ENCODE assay signal across 8 cellular contexts in genomic region chr7:149459201-149459539, GRCh38. TPM values are rescaled to one million over a fixed set of nuclear protein-coding genes. Genes with fewer than 3 reads are reported as not detected.
DNase-seq lines count a peak whose midpoint lies in the region; ATAC-seq, FAIRE-seq and TF ChIP-seq lines count a peak whose summit lies in the region.

No MANE protein-coding gene starts in this region.

- 20 to 26% (median 25%) methylated on average over 8 to 17 of the region's 17 CpGs for WGBS in stomach, 5 donors

- no peak for FAIRE-seq in kidney (lab: Jason Lieb, UNC)

- H3K9ac ChIP-seq in kidney (ENCODE audit: low read length in 2 of 2), result peak overlapping the region in 1 of 2 donors; percentile 22

- H3K36me3 Mint-ChIP-seq in T-helper 2 cell treated with Interferon-gamma antibody and Interleukin-4, amounts not matched to agents 5 μg/mL and 100 μg/mL, for 36 hours (ENCODE audit: low read depth), result peaks cover 2% of the 10 kb centered on the region
- peaks cover 27% of the 10 kb centered on the region for H3K36me3 Mint-ChIP-seq in activated T-helper 17 cell treated with anti-CD3 and anti-CD28 coated beads, Interleukin-2, amount 50 U/mL, for 72 hours (ENCODE audit: low read depth)

- no peak for ATAC-seq in activated T-helper 17 cell treated with anti-CD3 and anti-CD28 coated beads, Interleukin-2, amount 50 U/mL, for 72 hours (replicated peaks)

- TF ChIP-seq CTCF in kidney (IDR thresholded peaks at IDR 0.05; ENCODE audit: borderline replicate concordance, extremely low read depth, insufficient read depth), result no peak
- TF ChIP-seq CTCF in stomach (IDR thresholded peaks at IDR 0.05), result no peak

- H3K4me3 ChIP-seq in kidney (ENCODE audit: low read length in 2 of 2) (peak overlapping the region; percentile 33 to 54), stomach (peak overlapping the region; percentile 70 to 87 (median 80))

- no peak for TF ChIP-seq EP300 in stomach (IDR thresholded peaks at IDR 0.05)

- no peak for TF ChIP-seq POLR2A in stomach (IDR thresholded peaks at IDR 0.05)

- intact Hi-C loops in kidney (cut with DNase I), result no loop called here
- intact Hi-C loops in stomach (cut with DNase I; ENCODE audit: low total_unique reads), result no loop called here

- peak overlapping the region; percentile 75 for H3K4me3 Mint-ChIP-seq in T-helper 2 cell treated with Interferon-gamma antibody and Interleukin-4, amounts not matched to agents 5 μg/mL and 100 μg/mL, for 36 hours
- H3K4me3 Mint-ChIP-seq in activated T-helper 17 cell treated with anti-CD3 and anti-CD28 coated beads, Interleukin-2, amount 50 U/mL, for 72 hours, result peak overlapping the region; percentile 73

- H3K4me1 ChIP-seq in kidney (ENCODE audit: control insufficient read depth in 1 of 2, insufficient read depth in 1 of 2, low read depth in 1 of 2, low read length in 2 of 2), result peaks cover 0 to 4% of the 10 kb centered on the region in 2 donors
- peaks cover 10 to 41% (median 30%) of the 10 kb centered on the region in 4 donors for H3K4me1 ChIP-seq in stomach

- H3K9me3 ChIP-seq in kidney (ENCODE audit: control insufficient read depth in 1 of 2, low read length in 2 of 2) (no peaks in the 10 kb centered on the region), stomach (no peaks in the 10 kb centered on the region)

- peaks cover 12% of the 10 kb centered on the region for H3K27me3 Mint-ChIP-seq in T-helper 2 cell treated with Interferon-gamma antibody and Interleukin-4, amounts not matched to agents 5 μg/mL and 100 μg/mL, for 36 hours (ENCODE audit: low read depth)
- no peaks in the 10 kb centered on the region for H3K27me3 Mint-ChIP-seq in activated T-helper 17 cell treated with anti-CD3 and anti-CD28 coated beads, Interleukin-2, amount 50 U/mL, for 72 hours

- no peaks in the 10 kb centered on the region for H3K27me3 ChIP-seq in stomach

- no peak overlapping the region for H3K27ac ChIP-seq in kidney (ENCODE audit: low read depth in 2 of 2, low read length in 2 of 2)
- H3K27ac ChIP-seq in stomach, result peak overlapping the region in 2 of 5 donors; percentile 47 to 73

- H3K9me3 Mint-ChIP-seq in T-helper 2 cell treated with Interferon-gamma antibody and Interleukin-4, amounts not matched to agents 5 μg/mL and 100 μg/mL, for 36 hours, result no peaks in the 10 kb centered on the region
- no peaks in the 10 kb centered on the region for H3K9me3 Mint-ChIP-seq in activated T-helper 17 cell treated with anti-CD3 and anti-CD28 coated beads, Interleukin-2, amount 50 U/mL, for 72 hours

- peaks cover 3 to 5% of the 10 kb centered on the region in 2 donors for H3K36me3 ChIP-seq in kidney (ENCODE audit: control insufficient read depth in 1 of 2, insufficient read depth in 2 of 2, low read length in 2 of 2)
- peaks cover 14 to 30% (median 26%) of the 10 kb centered on the region in 4 donors for H3K36me3 ChIP-seq in stomach

- H3K4me1 Mint-ChIP-seq in T-helper 2 cell treated with Interferon-gamma antibody and Interleukin-4, amounts not matched to agents 5 μg/mL and 100 μg/mL, for 36 hours (ENCODE audit: low read depth), result peaks cover 18% of the 10 kb centered on the region
- peaks cover 12% of the 10 kb centered on the region for H3K4me1 Mint-ChIP-seq in activated T-helper 17 cell treated with anti-CD3 and anti-CD28 coated beads, Interleukin-2, amount 50 U/mL, for 72 hours

- no peak for DNase-seq in T-helper 2 cell treated with Interferon-gamma antibody and Interleukin-4, amounts not matched to agents 5 μg/mL and 100 μg/mL, for 36 hours (ENCODE audit: low spot score)
- DNase-seq in T-helper 2 cell (no peak), kidney (no peak), stomach (no peak), cortex of kidney (lab: John Stamatoyannopoulos, UW) (no peak), NCI-H748 (lab: John Stamatoyannopoulos, UW; ENCODE audit: unreplicated experiment) (no peak)
- no peak for DNase-seq in activated CD8-positive, alpha-beta memory T cell treated with anti-CD3 and anti-CD28 coated beads, Interleukin-2, amount 50 U/mL, for 48 hours

- H3K27ac Mint-ChIP-seq in T-helper 2 cell treated with Interferon-gamma antibody and Interleukin-4, amounts not matched to agents 5 μg/mL and 100 μg/mL, for 36 hours, result no peak overlapping the region
- H3K27ac Mint-ChIP-seq in activated T-helper 17 cell treated with anti-CD3 and anti-CD28 coated beads, Interleukin-2, amount 50 U/mL, for 72 hours, result peak overlapping the region; percentile 61

RNA-seq across cellular contexts. Expression of gene ZNF777, which starts 1.7 kb away (rescaled TPM):
- 1 to 10 TPM; 5.8 to 9.6 TPM for total RNA-seq in activated T-helper 17 cell treated with anti-CD3 and anti-CD28 coated beads, Interleukin-2, amount 50 U/mL, for 72 hours
- 12.9 TPM for total RNA-seq in kidney
- polyA plus RNA-seq in kidney (ENCODE audit: insufficient read depth, low read depth, low replicate concordance), result 8.2 TPM
- total RNA-seq in stomach, result 10 to 100 TPM in 1 of 5 donors, 1 to 10 TPM in 4; 1.2 to 15.2 (median 4.5) TPM
- 1 to 10 TPM; 5.2 to 6.1 (median 5.3) TPM for polyA plus RNA-seq in stomach

RNA-seq across cellular contexts. Expression of gene ZNF746, which starts 38.4 kb away (rescaled TPM):
- total RNA-seq in activated T-helper 17 cell treated with anti-CD3 and anti-CD28 coated beads, Interleukin-2, amount 50 U/mL, for 72 hours, result 10 to 100 TPM; 12.0 to 15.5 TPM
- total RNA-seq in kidney, result 17.3 TPM
- 6.8 TPM for polyA plus RNA-seq in kidney (ENCODE audit: insufficient read depth, low read depth, low replicate concordance)
- total RNA-seq in stomach, result 100 to 1,000 TPM in 1 of 5 donors, 10 to 100 TPM in 4; 12.3 to 128 (median 42.9) TPM
- 1 to 10 TPM; 4.7 to 6.2 (median 5.5) TPM for polyA plus RNA-seq in stomach
